1 cellular context compared by ENCODE assay signal in the genomic region with DNA sequence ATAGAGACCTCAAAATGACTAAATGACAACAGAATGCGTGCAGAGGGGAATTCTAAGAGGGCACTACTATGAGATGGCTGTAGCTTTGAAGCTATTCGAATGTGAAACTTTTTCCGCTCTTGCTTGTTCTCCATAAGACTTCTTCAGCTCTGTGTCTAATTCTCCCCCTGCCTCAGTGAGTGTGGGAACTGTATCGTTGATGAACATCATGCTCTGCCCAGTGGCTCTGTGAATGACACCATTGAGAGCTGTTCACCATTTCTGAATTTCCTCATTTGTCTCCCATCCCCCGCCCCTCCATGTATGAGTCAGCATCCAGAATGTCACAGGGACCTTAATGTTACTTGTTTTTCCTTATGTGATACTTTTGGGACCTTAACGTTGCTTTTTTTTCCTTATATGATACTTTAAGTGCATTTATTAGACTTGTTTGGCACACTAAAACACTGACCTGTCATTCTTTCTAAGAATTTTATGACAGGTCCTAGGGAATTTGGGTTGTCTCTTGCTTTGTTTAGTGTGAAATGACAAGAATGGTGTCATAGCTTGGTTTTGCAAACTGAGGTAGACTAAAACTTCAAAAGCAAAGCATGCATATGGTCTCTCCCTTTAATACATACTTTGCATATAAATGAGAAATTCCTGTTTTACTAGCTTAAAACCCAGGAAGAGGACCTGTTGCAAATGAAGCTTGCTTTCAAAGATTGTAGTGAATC.
A peak's percentile ranks its signal among the peaks of the same experiment; 100 is the strongest.
TF ChIP-seq lines count a peak whose summit lies in the region.

No MANE protein-coding gene starts in this region.

TF ChIP-seq in HEK293, 187 proteins besides CTCF, POLR2A, EP300 and RAD21 (continued from another document):
- TF ChIP-seq ZSCAN18 (tag by site-specific recombination; IDR thresholded peaks at IDR 0.05) (no peak), ZNF677 (tag by site-specific recombination; IDR thresholded peaks at IDR 0.05) (no peak), ZNF155 (tag by site-specific recombination; IDR thresholded peaks at IDR 0.05) (no peak), ZNF629 (tag by site-specific recombination; IDR thresholded peaks at IDR 0.05) (peak; percentile 79), TRIM28 (IDR thresholded peaks at IDR 0.05; ENCODE audit: borderline replicate concordance, low read length) (0 out of 2 replicates have a peak, but pooled peaks have one; percentile 32), ZNF366 (tag by site-specific recombination; conservative IDR thresholded peaks at IDR 0.05) (peak; percentile 62), PRDM1 (tag by site-specific recombination; IDR thresholded peaks at IDR 0.05) (peak; percentile 24; the same call in 1 of the 2 replicates), ZNF600 (tag by site-specific recombination; IDR thresholded peaks at IDR 0.05) (peak; percentile 42; the same call in 1 of the 2 replicates), ZNF548 (tag by site-specific recombination; IDR thresholded peaks at IDR 0.05) (no peak), ZSCAN16 (tag by site-specific recombination; IDR thresholded peaks at IDR 0.05) (no peak), ZBTB1 (tag by site-specific recombination; IDR thresholded peaks at IDR 0.05) (no peak), ZNF174 (tag by site-specific recombination; IDR thresholded peaks at IDR 0.05) (no peak), ZNF223 (tag by site-specific recombination; IDR thresholded peaks at IDR 0.05) (no peak), PATZ1 (tag by site-specific recombination; IDR thresholded peaks at IDR 0.05) (no peak), ZBTB8A (tag by site-specific recombination; IDR thresholded peaks at IDR 0.05) (0 out of 2 replicates have a peak, but pooled peaks have one; percentile 9), KLF1 (tag by site-specific recombination; IDR thresholded peaks at IDR 0.05) (no peak), ZNF391 (tag by site-specific recombination; IDR thresholded peaks at IDR 0.05; ENCODE audit: borderline replicate concordance, low read depth) (no peak), ZNF621 (tag by site-specific recombination; IDR thresholded peaks at IDR 0.05) (no peak), ZNF112 (tag by site-specific recombination; IDR thresholded peaks at IDR 0.05) (no peak), YY1 (tag by site-specific recombination; IDR thresholded peaks at IDR 0.05) (no peak), ZFP69B (tag by site-specific recombination; IDR thresholded peaks at IDR 0.05) (0 out of 2 replicates have a peak, but pooled peaks have one; percentile 36), SCRT2 (tag by site-specific recombination; IDR thresholded peaks at IDR 0.05) (peak; percentile 70; the same call in 1 of the 2 replicates), ZNF121 (tag by site-specific recombination; IDR thresholded peaks at IDR 0.05) (no peak), YY2 (tag by site-specific recombination; IDR thresholded peaks at IDR 0.05) (no peak)
- TF ChIP-seq, protein P1, sequence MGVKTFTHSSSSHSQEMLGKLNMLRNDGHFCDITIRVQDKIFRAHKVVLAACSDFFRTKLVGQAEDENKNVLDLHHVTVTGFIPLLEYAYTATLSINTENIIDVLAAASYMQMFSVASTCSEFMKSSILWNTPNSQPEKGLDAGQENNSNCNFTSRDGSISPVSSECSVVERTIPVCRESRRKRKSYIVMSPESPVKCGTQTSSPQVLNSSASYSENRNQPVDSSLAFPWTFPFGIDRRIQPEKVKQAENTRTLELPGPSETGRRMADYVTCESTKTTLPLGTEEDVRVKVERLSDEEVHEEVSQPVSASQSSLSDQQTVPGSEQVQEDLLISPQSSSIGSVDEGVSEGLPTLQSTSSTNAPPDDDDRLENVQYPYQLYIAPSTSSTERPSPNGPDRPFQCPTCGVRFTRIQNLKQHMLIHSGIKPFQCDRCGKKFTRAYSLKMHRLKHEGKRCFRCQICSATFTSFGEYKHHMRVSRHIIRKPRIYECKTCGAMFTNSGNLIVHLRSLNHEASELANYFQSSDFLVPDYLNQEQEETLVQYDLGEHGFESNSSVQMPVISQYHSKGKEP (tag by site-specific recombination; IDR thresholded peaks at IDR 0.05) = no peak
- TF ChIP-seq, protein P2, sequence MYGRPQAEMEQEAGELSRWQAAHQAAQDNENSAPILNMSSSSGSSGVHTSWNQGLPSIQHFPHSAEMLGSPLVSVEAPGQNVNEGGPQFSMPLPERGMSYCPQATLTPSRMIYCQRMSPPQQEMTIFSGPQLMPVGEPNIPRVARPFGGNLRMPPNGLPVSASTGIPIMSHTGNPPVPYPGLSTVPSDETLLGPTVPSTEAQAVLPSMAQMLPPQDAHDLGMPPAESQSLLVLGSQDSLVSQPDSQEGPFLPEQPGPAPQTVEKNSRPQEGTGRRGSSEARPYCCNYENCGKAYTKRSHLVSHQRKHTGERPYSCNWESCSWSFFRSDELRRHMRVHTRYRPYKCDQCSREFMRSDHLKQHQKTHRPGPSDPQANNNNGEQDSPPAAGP (tag by site-specific recombination; IDR thresholded peaks at IDR 0.05) = 0 out of 2 replicates have a peak, but pooled peaks have one; percentile 19
- TF ChIP-seq, protein P3, sequence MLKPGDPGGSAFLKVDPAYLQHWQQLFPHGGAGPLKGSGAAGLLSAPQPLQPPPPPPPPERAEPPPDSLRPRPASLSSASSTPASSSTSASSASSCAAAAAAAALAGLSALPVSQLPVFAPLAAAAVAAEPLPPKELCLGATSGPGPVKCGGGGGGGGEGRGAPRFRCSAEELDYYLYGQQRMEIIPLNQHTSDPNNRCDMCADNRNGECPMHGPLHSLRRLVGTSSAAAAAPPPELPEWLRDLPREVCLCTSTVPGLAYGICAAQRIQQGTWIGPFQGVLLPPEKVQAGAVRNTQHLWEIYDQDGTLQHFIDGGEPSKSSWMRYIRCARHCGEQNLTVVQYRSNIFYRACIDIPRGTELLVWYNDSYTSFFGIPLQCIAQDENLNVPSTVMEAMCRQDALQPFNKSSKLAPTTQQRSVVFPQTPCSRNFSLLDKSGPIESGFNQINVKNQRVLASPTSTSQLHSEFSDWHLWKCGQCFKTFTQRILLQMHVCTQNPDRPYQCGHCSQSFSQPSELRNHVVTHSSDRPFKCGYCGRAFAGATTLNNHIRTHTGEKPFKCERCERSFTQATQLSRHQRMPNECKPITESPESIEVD (tag by site-specific recombination; IDR thresholded peaks at IDR 0.05) = peak; percentile 45
